ENCODE assay signal across 8 cellular contexts in the genomic region with DNA sequence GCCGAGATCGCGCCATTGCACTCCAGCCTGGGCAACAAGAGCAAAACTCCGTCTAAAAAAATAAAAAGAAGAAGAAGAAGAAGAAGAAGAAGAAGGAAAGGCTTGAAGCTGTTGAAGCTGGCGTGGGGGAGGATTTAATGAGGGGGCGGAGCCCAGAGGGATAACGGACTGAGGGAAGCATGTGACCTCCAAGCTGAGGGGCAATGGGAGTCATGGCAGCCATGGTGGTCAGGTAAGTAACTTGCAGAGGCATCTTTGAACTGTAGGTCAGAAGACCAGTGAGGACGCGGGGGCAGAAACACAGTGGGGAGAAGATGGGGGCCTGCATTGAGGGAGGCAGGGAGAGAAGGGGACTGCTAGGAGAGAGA. TPM values are rescaled to one million over a fixed set of nuclear protein-coding genes. Genes with fewer than 3 reads are reported as not detected.
DNase-seq lines count a peak whose midpoint lies in the region; ATAC-seq lines count a peak whose summit lies in the region.

No MANE protein-coding gene starts in this region.

- intact Hi-C loops in activated T-helper 1 cell treated with anti-CD3 and anti-CD28 coated beads, Interleukin-12 subunit alpha, Interleukin-12 subunit beta, Interleukin-2, Interleukin-4 antibody, amounts not matched to agents 30 ng/mL and 10 ng/mL and 1 ng/mL, durations not matched to agents 14 hours and 24 hours and 36 hours (cut with micrococcal nuclease) = loop anchor here (1.0 to 5.0 kb wide), 6 partner anchors 13 to 312 kb away; partner anchors contain the start of genes DHX34, SAE1 and TMEM160

- H3K27ac Mint-ChIP-seq in activated T-helper 1 cell treated with anti-CD3 and anti-CD28 coated beads, Interleukin-12 subunit alpha, Interleukin-12 subunit beta, Interleukin-2, Interleukin-4 antibody, amounts not matched to agents 30 ng/mL and 10 ng/mL and 1 ng/mL, durations not matched to agents 14 hours and 24 hours and 36 hours = peak overlapping the region; percentile 92
- peak overlapping the region in 1 of 6 donors; percentile 57 for H3K27ac Mint-ChIP-seq in immature natural killer cell

- no peaks in the 10 kb centered on the region for H3K36me3 Mint-ChIP-seq in activated T-helper 1 cell treated with anti-CD3 and anti-CD28 coated beads, Interleukin-12 subunit alpha, Interleukin-12 subunit beta, Interleukin-2, Interleukin-4 antibody, amounts not matched to agents 30 ng/mL and 10 ng/mL and 1 ng/mL, durations not matched to agents 14 hours and 24 hours and 36 hours (ENCODE audit: low read depth)
- H3K36me3 Mint-ChIP-seq in immature natural killer cell = peaks cover 0 to 4% (median 0%) of the 10 kb centered on the region in 3 donors

- peak overlapping the region; percentile 86 for H3K4me3 Mint-ChIP-seq in activated T-helper 1 cell treated with anti-CD3 and anti-CD28 coated beads, Interleukin-12 subunit alpha, Interleukin-12 subunit beta, Interleukin-2, Interleukin-4 antibody, amounts not matched to agents 30 ng/mL and 10 ng/mL and 1 ng/mL, durations not matched to agents 14 hours and 24 hours and 36 hours
- peak overlapping the region; percentile 85 to 94 (median 91) for H3K4me3 Mint-ChIP-seq in immature natural killer cell

- H3K27me3 Mint-ChIP-seq in activated T-helper 1 cell treated with anti-CD3 and anti-CD28 coated beads, Interleukin-12 subunit alpha, Interleukin-12 subunit beta, Interleukin-2, Interleukin-4 antibody, amounts not matched to agents 30 ng/mL and 10 ng/mL and 1 ng/mL, durations not matched to agents 14 hours and 24 hours and 36 hours (ENCODE audit: insufficient read depth) = peaks cover 16% of the 10 kb centered on the region
- peaks cover 7 to 11% (median 9%) of the 10 kb centered on the region in 3 donors for H3K27me3 Mint-ChIP-seq in immature natural killer cell (ENCODE audit: low read depth in 3 of 3)

- H3K9me3 Mint-ChIP-seq in activated T-helper 1 cell treated with anti-CD3 and anti-CD28 coated beads, Interleukin-12 subunit alpha, Interleukin-12 subunit beta, Interleukin-2, Interleukin-4 antibody, amounts not matched to agents 30 ng/mL and 10 ng/mL and 1 ng/mL, durations not matched to agents 14 hours and 24 hours and 36 hours = no peaks in the 10 kb centered on the region
- no peaks in the 10 kb centered on the region for H3K9me3 Mint-ChIP-seq in immature natural killer cell

- peaks cover 24% of the 10 kb centered on the region for H3K4me1 Mint-ChIP-seq in activated T-helper 1 cell treated with anti-CD3 and anti-CD28 coated beads, Interleukin-12 subunit alpha, Interleukin-12 subunit beta, Interleukin-2, Interleukin-4 antibody, amounts not matched to agents 30 ng/mL and 10 ng/mL and 1 ng/mL, durations not matched to agents 14 hours and 24 hours and 36 hours (ENCODE audit: low read depth)
- peaks cover 15 to 16% of the 10 kb centered on the region in 2 donors for H3K4me1 Mint-ChIP-seq in immature natural killer cell

- DNase-seq in Daoy (ENCODE audit: low read depth) = peak; percentile 69
- peak; percentile 28 to 54 for DNase-seq in Kasumi-1 (lab: John Stamatoyannopoulos, UW)
- no peak for DNase-seq in activated T-helper 1 cell treated with anti-CD3 and anti-CD28 coated beads, Interleukin-12 subunit alpha, Interleukin-12 subunit beta, Interleukin-2, Interleukin-4 antibody, amounts not matched to agents 30 ng/mL and 10 ng/mL and 1 ng/mL, durations not matched to agents 14 hours and 24 hours and 36 hours (ENCODE audit: low spot score)
- DNase-seq in immature natural killer cell = no peak
- no peak for DNase-seq in NCI-H1930 (lab: John Stamatoyannopoulos, UW)
- DNase-seq in DMS153 (lab: John Stamatoyannopoulos, UW) = no peak
- DNase-seq in activated effector memory CD4-positive, alpha-beta T cell treated with Interleukin-2 at 50 U/mL for 16 hours = no peak

- ATAC-seq in HG02970 (IDR thresholded peaks at IDR 0.05; ENCODE audit: low FRiP score, unreplicated experiment) = no peak

RNA-seq across cellular contexts. Expression of gene TMEM160, which starts 13.3 kb away (rescaled TPM):
- total RNA-seq in Daoy (2014; rRNA removed; shearing (Covaris generic)) = 46.5 and 55.0 TPM in 2 replicates
- 51.0 and 52.1 TPM in 2 replicates for total RNA-seq in activated T-helper 1 cell treated with anti-CD3 and anti-CD28 coated beads, Interleukin-12 subunit alpha, Interleukin-12 subunit beta, Interleukin-2, Interleukin-4 antibody, amounts not matched to agents 30 ng/mL and 10 ng/mL and 1 ng/mL, durations not matched to agents 14 hours and 24 hours and 36 hours
- polyA plus RNA-seq in immature natural killer cell = 100 to 1,000 TPM; 175 to 285 (median 192) TPM

RNA-seq across cellular contexts. Expression of gene NPAS1, which starts 15.5 kb away (rescaled TPM):
- 0.27 TPM in 1 of 2 replicates, not detected in the other for total RNA-seq in Daoy (2014; rRNA removed; shearing (Covaris generic))
- total RNA-seq in activated T-helper 1 cell treated with anti-CD3 and anti-CD28 coated beads, Interleukin-12 subunit alpha, Interleukin-12 subunit beta, Interleukin-2, Interleukin-4 antibody, amounts not matched to agents 30 ng/mL and 10 ng/mL and 1 ng/mL, durations not matched to agents 14 hours and 24 hours and 36 hours = 0.39 and 0.49 TPM in 2 replicates
- polyA plus RNA-seq in immature natural killer cell = not detected

Comparison
In these comparisons a context has a peak if more than half of its experiments do, and no peak if none do; other contexts are left out.
1. DNase-seq: peak in Daoy (single experiment) and Kasumi-1 (2 of 2); none in activated T-helper 1 cell treated with anti-CD3 and anti-CD28 coated beads, Interleukin-12 subunit alpha, Interleukin-12 subunit beta, Interleukin-2, Interleukin-4 antibody, amounts not matched to agents 30 ng/mL and 10 ng/mL and 1 ng/mL, durations not matched to agents 14 hours and 24 hours and 36 hours (single experiment), immature natural killer cell (0 of 3), NCI-H1930 (0 of 2), DMS153 (single experiment) and activated effector memory CD4-positive, alpha-beta T cell treated with Interleukin-2 at 50 U/mL for 16 hours (single experiment).